9 cellular contexts compared by ENCODE assay signal in genomic region chr17:47894498-47895253, GRCh38. TPM values are rescaled to one million over a fixed set of nuclear protein-coding genes. Genes with fewer than 3 reads are reported as not detected.
DNase-seq lines count a peak whose midpoint lies in the region; ATAC-seq and TF ChIP-seq lines count a peak whose summit lies in the region.
"Had no signal": no experiment of that assay in that cellular context is flagged by ENCODE, and none has a peak within 500 bp of the region (broad histone marks: within the 10 kb centered on the region; RNA-seq: fewer than 3 reads in every experiment).

No MANE protein-coding gene starts in this region.

- TF ChIP-seq POLR2A in upper lobe of left lung (IDR thresholded peaks at IDR 0.05): no peak

- no peaks in the 10 kb centered on the region for H3K27me3 Mint-ChIP-seq in memory B cell

- H3K4me3 ChIP-seq in cardiac muscle cell (peak overlapping the region; percentile 73), brain microvascular endothelial cell (ENCODE audit: low read depth, low read length) (peak overlapping the region; percentile 94), upper lobe of left lung (peak overlapping the region; percentile 64 to 81 (median 66))

- TF ChIP-seq EP300 in upper lobe of left lung (IDR thresholded peaks at IDR 0.05): no peak

- in situ Hi-C loops in brain microvascular endothelial cell (cut with HindIII; ENCODE audit: low pct_ligation_motif_present, low sequenced_read_pairs): no loop called here

- peaks cover 25% of the 10 kb centered on the region for H3K4me1 Mint-ChIP-seq in memory B cell

- WGBS in upper lobe of left lung, 2 donors: 38 to 42% methylated on average over 10 of the region's 10 CpGs

- H3K4me3 Mint-ChIP-seq in memory B cell: peak overlapping the region; percentile 95

- no peak for DNase-seq in cardiac muscle cell (ENCODE audit: low read depth in 1 of 2, low spot score in 1 of 2)
- no peak for DNase-seq in left cardiac atrium
- DNase-seq in brain microvascular endothelial cell: no peak
- DNase-seq in memory B cell (ENCODE audit: low spot score in 2 of 2): no peak
- no peak for DNase-seq in upper lobe of left lung
- DNase-seq in stimulated activated naive CD4-positive, alpha-beta T cell (lab: John Stamatoyannopoulos, UW): no peak
- DNase-seq: NCI-H1092 treated with DMSO at 0.1 percent for 48 hours had no signal

- no peaks in the 10 kb centered on the region for H3K9me3 Mint-ChIP-seq in memory B cell

- H3K36me3 ChIP-seq in cardiac muscle cell (no peaks in the 10 kb centered on the region), brain microvascular endothelial cell (replicated peaks) (no peaks in the 10 kb centered on the region), upper lobe of left lung (peaks cover 0 to 6% (median 0%) of the 10 kb centered on the region in 4 donors)

- H3K36me3 Mint-ChIP-seq in memory B cell: peaks cover 5% of the 10 kb centered on the region

- H3K27me3 ChIP-seq in cardiac muscle cell (no peaks in the 10 kb centered on the region), brain microvascular endothelial cell (replicated peaks) (no peaks in the 10 kb centered on the region), upper lobe of left lung (no peaks in the 10 kb centered on the region)

- intact Hi-C loops in left cardiac atrium (cut with DNase I): loop anchor here (2.0 to 10.0 kb wide), 3 partner anchors 50 to 76 kb away; partner anchors contain the start of genes CDK5RAP3 (in 1 of the 2) and PNPO (in 1 of the 2)

- ATAC-seq in left cardiac atrium (no peak), memory B cell (ENCODE audit: low read depth) (no peak), upper lobe of left lung (ENCODE audit: low FRiP score in 2 of 2) (no peak), GM19397 (IDR thresholded peaks at IDR 0.05; ENCODE audit: unreplicated experiment) (no peak), HG03175 (IDR thresholded peaks at IDR 0.05; ENCODE audit: unreplicated experiment) (no peak)

- H3K27ac ChIP-seq in cardiac muscle cell (peak overlapping the region; percentile 70), brain microvascular endothelial cell (no peak overlapping the region), upper lobe of left lung (peak overlapping the region; percentile 87 to 98 (median 94))

- TF ChIP-seq CTCF in cardiac muscle cell (IDR thresholded peaks at IDR 0.05; ENCODE audit: low read depth, low read length) (no peak), brain microvascular endothelial cell (IDR thresholded peaks at IDR 0.05; ENCODE audit: low read depth, low read length, missing control alignments) (no peak), upper lobe of left lung (IDR thresholded peaks at IDR 0.05) (no peak)

- peak overlapping the region; percentile 96 for H3K27ac Mint-ChIP-seq in memory B cell

- H3K9me3 ChIP-seq in cardiac muscle cell (ENCODE audit: low read depth) (no peaks in the 10 kb centered on the region), upper lobe of left lung (no peaks in the 10 kb centered on the region)

- H3K4me1 ChIP-seq in cardiac muscle cell (ENCODE audit: low read depth) (peaks cover 11% of the 10 kb centered on the region), upper lobe of left lung (peaks cover 17 to 28% (median 22%) of the 10 kb centered on the region in 4 donors)

RNA-seq across cellular contexts. Expression of gene SP2, which starts 1.4 kb away (rescaled TPM):
- total RNA-seq in cardiac muscle cell: 3.7 and 3.9 TPM in 2 replicates
- 6.9 and 10.5 TPM in 2 replicates for polyA plus RNA-seq in cardiac muscle cell
- total RNA-seq in left cardiac atrium: 10 to 100 TPM; 12.6 to 14.1 TPM
- 10 to 100 TPM in 3 of 6 donors, 1 to 10 TPM in 3; 7.6 to 19.4 (median 13.1) TPM for total RNA-seq in upper lobe of left lung

RNA-seq across cellular contexts. Expression of gene SP6, which starts 43.7 kb away (rescaled TPM):
- total RNA-seq in cardiac muscle cell (5.8 and 6.3 TPM in 2 replicates), left cardiac atrium (under 1 TPM; 0.24 to 0.50 TPM), upper lobe of left lung (1 to 10 TPM in 5 of 6 donors, under 1 TPM in 1; 0.76 to 6.4 (median 2.4) TPM)
- polyA plus RNA-seq in cardiac muscle cell: 4.6 and 5.0 TPM in 2 replicates

RNA-seq across cellular contexts. Expression of gene PNPO, which starts 46.7 kb away (rescaled TPM):
- total RNA-seq in cardiac muscle cell: 11.7 and 12.9 TPM in 2 replicates
- 12.9 and 15.6 TPM in 2 replicates for polyA plus RNA-seq in cardiac muscle cell
- total RNA-seq in left cardiac atrium: 10 to 100 TPM; 23.4 to 25.4 TPM
- 10 to 100 TPM; 16.2 to 40.2 (median 28.7) TPM for total RNA-seq in upper lobe of left lung

RNA-seq across cellular contexts. Expression of gene SCRN2, which starts 53.6 kb away (rescaled TPM):
- 101 and 149 TPM in 2 replicates for total RNA-seq in cardiac muscle cell
- polyA plus RNA-seq in cardiac muscle cell: 139 and 179 TPM in 2 replicates
- 10 to 100 TPM; 32.2 to 33.6 TPM for total RNA-seq in left cardiac atrium
- total RNA-seq in upper lobe of left lung: 10 to 100 TPM; 24.4 to 73.3 (median 34.8) TPM
